1 cellular context compared by ENCODE assay signal in genomic region chr17:46199379-46199778, GRCh38.
TF ChIP-seq lines count a peak whose summit lies in the region.

No MANE protein-coding gene starts in this region.

TF ChIP-seq in GM23338, 12 proteins besides CTCF, POLR2A, EP300 and RAD21:
- TF ChIP-seq ZNF462 (CRISPR knock-in tag; IDR thresholded peaks at IDR 0.05) (no peak), EZH2 (IDR thresholded peaks at IDR 0.05; ENCODE audit: low read depth, unreplicated experiment) (no peak), NANOG (IDR thresholded peaks at IDR 0.05; ENCODE audit: borderline replicate concordance) (no peak), EZH2phosphoT487 (IDR thresholded peaks at IDR 0.05; ENCODE audit: unreplicated experiment) (no peak)
